ENCODE assay signal across 1 cellular context in the genomic region with DNA sequence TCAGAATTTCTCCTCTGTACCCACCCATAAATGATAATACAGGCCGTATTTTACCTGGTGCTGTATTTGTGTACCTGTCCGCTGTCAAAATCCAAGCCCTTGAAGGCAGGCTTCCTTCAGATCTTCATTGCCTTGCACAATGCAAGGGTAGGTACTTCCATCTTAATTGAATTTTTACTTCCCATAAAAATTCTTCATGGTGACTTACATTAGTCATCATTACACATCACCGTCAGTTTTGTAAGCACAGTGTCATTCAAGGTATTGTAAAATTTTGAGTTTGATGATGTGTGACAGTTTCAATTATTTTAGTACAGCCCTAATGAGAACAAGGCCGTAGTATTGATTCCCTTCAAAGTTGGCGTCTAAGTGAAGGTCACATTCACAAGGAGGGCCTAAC.
TF ChIP-seq lines count a peak whose summit lies in the region.

No MANE protein-coding gene starts in this region.

TF ChIP-seq in H1, 55 proteins besides CTCF, POLR2A, EP300 and RAD21:
- TF ChIP-seq, protein P1, sequence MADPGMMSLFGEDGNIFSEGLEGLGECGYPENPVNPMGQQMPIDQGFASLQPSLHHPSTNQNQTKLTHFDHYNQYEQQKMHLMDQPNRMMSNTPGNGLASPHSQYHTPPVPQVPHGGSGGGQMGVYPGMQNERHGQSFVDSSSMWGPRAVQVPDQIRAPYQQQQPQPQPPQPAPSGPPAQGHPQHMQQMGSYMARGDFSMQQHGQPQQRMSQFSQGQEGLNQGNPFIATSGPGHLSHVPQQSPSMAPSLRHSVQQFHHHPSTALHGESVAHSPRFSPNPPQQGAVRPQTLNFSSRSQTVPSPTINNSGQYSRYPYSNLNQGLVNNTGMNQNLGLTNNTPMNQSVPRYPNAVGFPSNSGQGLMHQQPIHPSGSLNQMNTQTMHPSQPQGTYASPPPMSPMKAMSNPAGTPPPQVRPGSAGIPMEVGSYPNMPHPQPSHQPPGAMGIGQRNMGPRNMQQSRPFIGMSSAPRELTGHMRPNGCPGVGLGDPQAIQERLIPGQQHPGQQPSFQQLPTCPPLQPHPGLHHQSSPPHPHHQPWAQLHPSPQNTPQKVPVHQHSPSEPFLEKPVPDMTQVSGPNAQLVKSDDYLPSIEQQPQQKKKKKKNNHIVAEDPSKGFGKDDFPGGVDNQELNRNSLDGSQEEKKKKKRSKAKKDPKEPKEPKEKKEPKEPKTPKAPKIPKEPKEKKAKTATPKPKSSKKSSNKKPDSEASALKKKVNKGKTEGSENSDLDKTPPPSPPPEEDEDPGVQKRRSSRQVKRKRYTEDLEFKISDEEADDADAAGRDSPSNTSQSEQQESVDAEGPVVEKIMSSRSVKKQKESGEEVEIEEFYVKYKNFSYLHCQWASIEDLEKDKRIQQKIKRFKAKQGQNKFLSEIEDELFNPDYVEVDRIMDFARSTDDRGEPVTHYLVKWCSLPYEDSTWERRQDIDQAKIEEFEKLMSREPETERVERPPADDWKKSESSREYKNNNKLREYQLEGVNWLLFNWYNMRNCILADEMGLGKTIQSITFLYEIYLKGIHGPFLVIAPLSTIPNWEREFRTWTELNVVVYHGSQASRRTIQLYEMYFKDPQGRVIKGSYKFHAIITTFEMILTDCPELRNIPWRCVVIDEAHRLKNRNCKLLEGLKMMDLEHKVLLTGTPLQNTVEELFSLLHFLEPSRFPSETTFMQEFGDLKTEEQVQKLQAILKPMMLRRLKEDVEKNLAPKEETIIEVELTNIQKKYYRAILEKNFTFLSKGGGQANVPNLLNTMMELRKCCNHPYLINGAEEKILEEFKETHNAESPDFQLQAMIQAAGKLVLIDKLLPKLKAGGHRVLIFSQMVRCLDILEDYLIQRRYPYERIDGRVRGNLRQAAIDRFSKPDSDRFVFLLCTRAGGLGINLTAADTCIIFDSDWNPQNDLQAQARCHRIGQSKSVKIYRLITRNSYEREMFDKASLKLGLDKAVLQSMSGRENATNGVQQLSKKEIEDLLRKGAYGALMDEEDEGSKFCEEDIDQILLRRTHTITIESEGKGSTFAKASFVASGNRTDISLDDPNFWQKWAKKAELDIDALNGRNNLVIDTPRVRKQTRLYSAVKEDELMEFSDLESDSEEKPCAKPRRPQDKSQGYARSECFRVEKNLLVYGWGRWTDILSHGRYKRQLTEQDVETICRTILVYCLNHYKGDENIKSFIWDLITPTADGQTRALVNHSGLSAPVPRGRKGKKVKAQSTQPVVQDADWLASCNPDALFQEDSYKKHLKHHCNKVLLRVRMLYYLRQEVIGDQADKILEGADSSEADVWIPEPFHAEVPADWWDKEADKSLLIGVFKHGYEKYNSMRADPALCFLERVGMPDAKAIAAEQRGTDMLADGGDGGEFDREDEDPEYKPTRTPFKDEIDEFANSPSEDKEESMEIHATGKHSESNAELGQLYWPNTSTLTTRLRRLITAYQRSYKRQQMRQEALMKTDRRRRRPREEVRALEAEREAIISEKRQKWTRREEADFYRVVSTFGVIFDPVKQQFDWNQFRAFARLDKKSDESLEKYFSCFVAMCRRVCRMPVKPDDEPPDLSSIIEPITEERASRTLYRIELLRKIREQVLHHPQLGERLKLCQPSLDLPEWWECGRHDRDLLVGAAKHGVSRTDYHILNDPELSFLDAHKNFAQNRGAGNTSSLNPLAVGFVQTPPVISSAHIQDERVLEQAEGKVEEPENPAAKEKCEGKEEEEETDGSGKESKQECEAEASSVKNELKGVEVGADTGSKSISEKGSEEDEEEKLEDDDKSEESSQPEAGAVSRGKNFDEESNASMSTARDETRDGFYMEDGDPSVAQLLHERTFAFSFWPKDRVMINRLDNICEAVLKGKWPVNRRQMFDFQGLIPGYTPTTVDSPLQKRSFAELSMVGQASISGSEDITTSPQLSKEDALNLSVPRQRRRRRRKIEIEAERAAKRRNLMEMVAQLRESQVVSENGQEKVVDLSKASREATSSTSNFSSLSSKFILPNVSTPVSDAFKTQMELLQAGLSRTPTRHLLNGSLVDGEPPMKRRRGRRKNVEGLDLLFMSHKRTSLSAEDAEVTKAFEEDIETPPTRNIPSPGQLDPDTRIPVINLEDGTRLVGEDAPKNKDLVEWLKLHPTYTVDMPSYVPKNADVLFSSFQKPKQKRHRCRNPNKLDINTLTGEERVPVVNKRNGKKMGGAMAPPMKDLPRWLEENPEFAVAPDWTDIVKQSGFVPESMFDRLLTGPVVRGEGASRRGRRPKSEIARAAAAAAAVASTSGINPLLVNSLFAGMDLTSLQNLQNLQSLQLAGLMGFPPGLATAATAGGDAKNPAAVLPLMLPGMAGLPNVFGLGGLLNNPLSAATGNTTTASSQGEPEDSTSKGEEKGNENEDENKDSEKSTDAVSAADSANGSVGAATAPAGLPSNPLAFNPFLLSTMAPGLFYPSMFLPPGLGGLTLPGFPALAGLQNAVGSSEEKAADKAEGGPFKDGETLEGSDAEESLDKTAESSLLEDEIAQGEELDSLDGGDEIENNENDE (IDR thresholded peaks at IDR 0.05; ENCODE audit: insufficient replicate concordance, low read length): no peak
- TF ChIP-seq KDM5A (IDR thresholded peaks at IDR 0.05; ENCODE audit: low read length) (no peak), SIX5 (IDR thresholded peaks at IDR 0.05; ENCODE audit: low read depth, low read length) (no peak), HDAC2 (IDR thresholded peaks at IDR 0.05; ENCODE audit: borderline replicate concordance in 1 of 2, low read depth in 2 of 2, low read length in 2 of 2) (no peak), SUZ12 (IDR thresholded peaks at IDR 0.05; ENCODE audit: low read length) (no peak), CHD2 (IDR thresholded peaks at IDR 0.05; ENCODE audit: low read length) (no peak), SP1 (IDR thresholded peaks at IDR 0.05; ENCODE audit: low read depth, low read length) (no peak), EZH2 (IDR thresholded peaks at IDR 0.05; ENCODE audit: low read depth, low read length, severe bottlenecking) (no peak), POU5F1 (IDR thresholded peaks at IDR 0.05; ENCODE audit: low read depth, low read length) (no peak), POLR2AphosphoS5 (IDR thresholded peaks at IDR 0.05; ENCODE audit: low read depth, low read length) (no peak), TAF1 (IDR thresholded peaks at IDR 0.05; ENCODE audit: low read depth, low read length) (no peak), KDM4A (IDR thresholded peaks at IDR 0.05; ENCODE audit: low read depth, low read length, severe bottlenecking) (no peak), CREB1 (IDR thresholded peaks at IDR 0.05) (no peak), GABPA (IDR thresholded peaks at IDR 0.05; ENCODE audit: borderline replicate concordance, insufficient read depth, low read length) (no peak)
- TF ChIP-seq, protein P2, sequence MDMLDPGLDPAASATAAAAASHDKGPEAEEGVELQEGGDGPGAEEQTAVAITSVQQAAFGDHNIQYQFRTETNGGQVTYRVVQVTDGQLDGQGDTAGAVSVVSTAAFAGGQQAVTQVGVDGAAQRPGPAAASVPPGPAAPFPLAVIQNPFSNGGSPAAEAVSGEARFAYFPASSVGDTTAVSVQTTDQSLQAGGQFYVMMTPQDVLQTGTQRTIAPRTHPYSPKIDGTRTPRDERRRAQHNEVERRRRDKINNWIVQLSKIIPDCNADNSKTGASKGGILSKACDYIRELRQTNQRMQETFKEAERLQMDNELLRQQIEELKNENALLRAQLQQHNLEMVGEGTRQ (IDR thresholded peaks at IDR 0.05; ENCODE audit: low read length): no peak
TF ChIP-seq in H1: peak in this region for 0.
